ENCODE assay signal across 17 cellular contexts in the genomic region with DNA sequence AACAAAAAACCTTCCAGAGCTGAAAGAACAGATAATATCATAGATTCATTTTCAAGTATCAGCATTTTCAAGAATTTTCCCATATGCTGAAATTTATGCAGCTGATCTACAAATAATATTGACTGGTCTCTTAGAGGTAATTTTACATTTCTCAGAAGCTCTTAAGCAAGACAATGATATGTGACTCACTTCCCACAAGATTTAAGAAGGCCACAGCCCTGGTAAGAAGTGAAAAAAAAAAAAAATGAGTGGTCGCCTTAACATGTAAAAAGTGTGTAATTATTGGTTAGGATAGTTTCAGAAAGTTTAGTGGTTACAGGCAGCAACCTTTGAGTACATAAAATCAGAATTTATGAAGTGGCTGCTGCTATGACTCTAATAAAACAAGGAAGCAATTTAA. TPM values are rescaled to one million over a fixed set of nuclear protein-coding genes. Genes with fewer than 3 reads are reported as not detected.
DNase-seq lines count a peak whose midpoint lies in the region; ATAC-seq and TF ChIP-seq lines count a peak whose summit lies in the region.
"Had no signal": no experiment of that assay in that cellular context is flagged by ENCODE, and none has a peak within 500 bp of the region (broad histone marks: within the 10 kb centered on the region; RNA-seq: fewer than 3 reads in every experiment).

No MANE protein-coding gene starts in this region.

- H3K4me1 Mint-ChIP-seq in activated T-helper 1 cell treated with anti-CD3 and anti-CD28 coated beads, Interleukin-12 subunit alpha, Interleukin-12 subunit beta, Interleukin-2, Interleukin-4 antibody, amounts not matched to agents 30 ng/mL and 10 ng/mL and 1 ng/mL, durations not matched to agents 14 hours and 24 hours and 36 hours (ENCODE audit: low read depth) = peaks cover 9% of the 10 kb centered on the region
- peaks cover 10% of the 10 kb centered on the region for H3K4me1 Mint-ChIP-seq in activated CD4-positive, alpha-beta memory T cell treated with anti-CD3 and anti-CD28 coated beads, Interleukin-2, amount 10 ng/mL, durations not matched to agents 7 days and 5 days

- CTCF ChIA-PET in IMR-90 (lab: Yijun Ruan, JAX) = no interaction called here
- CTCF ChIA-PET in activated CD4-positive, alpha-beta memory T cell treated with anti-CD3 and anti-CD28 coated beads, Interleukin-2, amount 10 ng/mL, durations not matched to agents 7 days and 5 days (lab: Charles Lee) = no interaction called here

- no peaks in the 10 kb centered on the region for H3K79me1 ChIP-seq in IMR-90 (ENCODE audit: low read depth in 1 of 2, low read length in 2 of 2)

- TF ChIP-seq CTCF in IMR-90 (conservative IDR thresholded peaks at IDR 0.05; ENCODE audit: low read depth, low read length) (no peak), smooth muscle cell (IDR thresholded peaks at IDR 0.05; ENCODE audit: borderline replicate concordance, insufficient read depth, poor library complexity, severe bottlenecking) (no peak)

- H2AFZ ChIP-seq in IMR-90 (replicated peaks; ENCODE audit: low read length, poor library complexity) = no peak overlapping the region
- no peak overlapping the region for H2AFZ ChIP-seq in smooth muscle cell (ENCODE audit: low read depth)

- BruUV-seq in IMR-90 (replicated peaks; lab: Mats Ljungman, UMichigan) = no TSS peak

- H3K23ac ChIP-seq in IMR-90 (ENCODE audit: low read depth, low read length) = no peak overlapping the region

- no peak for TF ChIP-seq RAD21 in IMR-90 (IDR thresholded peaks at IDR 0.05; ENCODE audit: low read length)

- no peaks in the 10 kb centered on the region for H3K79me2 ChIP-seq in smooth muscle cell (ENCODE audit: low read depth)

- TF ChIP-seq POLR2A in IMR-90 (IDR thresholded peaks at IDR 0.05; ENCODE audit: low read depth, low read length) = no peak

- no peak for ATAC-seq in IMR-90 (ENCODE audit: low read depth)
- ATAC-seq: left lobe of liver, T-helper 17 cell had no signal

- H4K20me1 ChIP-seq in IMR-90 (ENCODE audit: insufficient read depth, low read length) (no peaks in the 10 kb centered on the region), smooth muscle cell (ENCODE audit: low read depth) (no peaks in the 10 kb centered on the region)

- no peak overlapping the region for H3K27ac ChIP-seq in IMR-90 (ENCODE audit: insufficient read depth, low read length)
- no peak overlapping the region for H3K27ac ChIP-seq in smooth muscle cell (ENCODE audit: low read depth)
- H3K27ac ChIP-seq: cardiac muscle cell, ovary, thoracic aorta had no signal

- no peak overlapping the region for H4K5ac ChIP-seq in IMR-90 (ENCODE audit: low read depth, low read length)

- H3K9me3 Mint-ChIP-seq in activated T-helper 1 cell treated with anti-CD3 and anti-CD28 coated beads, Interleukin-12 subunit alpha, Interleukin-12 subunit beta, Interleukin-2, Interleukin-4 antibody, amounts not matched to agents 30 ng/mL and 10 ng/mL and 1 ng/mL, durations not matched to agents 14 hours and 24 hours and 36 hours = no peaks in the 10 kb centered on the region
- no peaks in the 10 kb centered on the region for H3K9me3 Mint-ChIP-seq in activated CD4-positive, alpha-beta memory T cell treated with anti-CD3 and anti-CD28 coated beads, Interleukin-2, amount 10 ng/mL, durations not matched to agents 7 days and 5 days

- H3K36me3 ChIP-seq in IMR-90 (ENCODE audit: control insufficient read depth, insufficient read depth, low read length) (no peaks in the 10 kb centered on the region), adipocyte (ENCODE audit: control insufficient read depth, insufficient read depth, low read length, severe bottlenecking) (no peaks in the 10 kb centered on the region), smooth muscle cell (ENCODE audit: low read depth) (no peaks in the 10 kb centered on the region)
- H3K36me3 ChIP-seq: cardiac muscle cell, HAP-1, ovary, thoracic aorta had no signal

- no peak overlapping the region for H2AK9ac ChIP-seq in IMR-90 (replicated peaks; ENCODE audit: low read depth, low read length, poor library complexity)

- H3K9me1 ChIP-seq in IMR-90 (ENCODE audit: insufficient read depth, low read length) = peaks cover 10% of the 10 kb centered on the region

- intact Hi-C loops in IMR-90 (cut with micrococcal nuclease) = no loop called here
- intact Hi-C loops in activated T-helper 1 cell treated with anti-CD3 and anti-CD28 coated beads, Interleukin-12 subunit alpha, Interleukin-12 subunit beta, Interleukin-2, Interleukin-4 antibody, amounts not matched to agents 30 ng/mL and 10 ng/mL and 1 ng/mL, durations not matched to agents 14 hours and 24 hours and 36 hours (cut with micrococcal nuclease) = loop anchor here (1.0 to 10.0 kb wide), 2 partner anchors 16 to 1360 kb away; no protein-coding TSS in a partner anchor

- H3K27me3 Mint-ChIP-seq in activated T-helper 1 cell treated with anti-CD3 and anti-CD28 coated beads, Interleukin-12 subunit alpha, Interleukin-12 subunit beta, Interleukin-2, Interleukin-4 antibody, amounts not matched to agents 30 ng/mL and 10 ng/mL and 1 ng/mL, durations not matched to agents 14 hours and 24 hours and 36 hours (ENCODE audit: insufficient read depth) = peaks cover 11% of the 10 kb centered on the region
- H3K27me3 Mint-ChIP-seq in activated CD4-positive, alpha-beta memory T cell treated with anti-CD3 and anti-CD28 coated beads, Interleukin-2, amount 10 ng/mL, durations not matched to agents 7 days and 5 days = peaks cover 9% of the 10 kb centered on the region

- POLR2A ChIA-PET in IMR-90 (lab: Charles Lee; ENCODE audit: unreplicated experiment) = no interaction called here
- POLR2A ChIA-PET in activated CD4-positive, alpha-beta memory T cell treated with anti-CD3 and anti-CD28 coated beads, Interleukin-2, amount 10 ng/mL, durations not matched to agents 7 days and 5 days (lab: Charles Lee) = interaction anchor here (1.2 kb wide), 1 partner anchor 16 kb away, joined by 4 read pairs; no protein-coding TSS in a partner anchor

- no peak overlapping the region for H3K4ac ChIP-seq in IMR-90 (ENCODE audit: low read depth, low read length)

- H4K8ac ChIP-seq in IMR-90 (ENCODE audit: low read depth in 2 of 2, low read length in 2 of 2) = no peak overlapping the region

- H3K9ac ChIP-seq in IMR-90 (ENCODE audit: low read depth, low read length) = no peak overlapping the region
- H3K9ac ChIP-seq in adipocyte (ENCODE audit: low read length) = no peak overlapping the region
- H3K9ac ChIP-seq in smooth muscle cell (ENCODE audit: low read depth) = no peak overlapping the region

- H2BK20ac ChIP-seq in IMR-90 (ENCODE audit: low read depth, low read length) = no peak overlapping the region

- H3K4me2 ChIP-seq in IMR-90 (ENCODE audit: low read depth, low read length) (no peak overlapping the region), smooth muscle cell (no peak overlapping the region)

- H4K91ac ChIP-seq in IMR-90 (ENCODE audit: insufficient read depth, low read depth, low read length) = no peak overlapping the region

- in situ Hi-C loops in IMR-90 (cut with MboI; ENCODE audit: low sequenced_read_pairs) = no loop called here

- no peak overlapping the region for H3K18ac ChIP-seq in IMR-90 (ENCODE audit: low read depth, low read length)

- peaks cover 6% of the 10 kb centered on the region; the same call in 1 of the 2 replicates for H3K4me1 ChIP-seq in IMR-90 (ENCODE audit: control insufficient read depth, insufficient read depth, low read length)
- peaks cover 20% of the 10 kb centered on the region for H3K4me1 ChIP-seq in adipocyte (ENCODE audit: control insufficient read depth, insufficient read depth, low read length)
- H3K4me1 ChIP-seq in smooth muscle cell (ENCODE audit: low read depth) = peaks cover 3% of the 10 kb centered on the region
- H3K4me1 ChIP-seq: HAP-1 had no signal

- no peak overlapping the region for H2BK5ac ChIP-seq in IMR-90 (ENCODE audit: low read depth, low read length, poor library complexity, severe bottlenecking)

- H2BK15ac ChIP-seq in IMR-90 (ENCODE audit: low read depth, low read length) = no peak overlapping the region

- H3K56ac ChIP-seq in IMR-90 (ENCODE audit: extremely low read depth, insufficient read depth, low read length) = no peak overlapping the region

- no peak overlapping the region for H2BK120ac ChIP-seq in IMR-90 (ENCODE audit: low read depth, low read length)

- peaks cover 4% of the 10 kb centered on the region for H3F3A ChIP-seq in smooth muscle cell (ENCODE audit: low read depth)

- H3K27me3 ChIP-seq in IMR-90 (ENCODE audit: control insufficient read depth, insufficient read depth, low read length) (no peaks in the 10 kb centered on the region), adipocyte (replicated peaks; ENCODE audit: control insufficient read depth, insufficient read depth, low read length) (no peaks in the 10 kb centered on the region), smooth muscle cell (ENCODE audit: low read depth) (no peaks in the 10 kb centered on the region)
- H3K27me3 ChIP-seq: cardiac muscle cell, ovary had no signal

- DNase-seq in Daoy (ENCODE audit: low read depth) (peak; percentile 19), IMR-90 (peak; percentile 67), adipocyte (ENCODE audit: low read depth) (peak; percentile 45), kidney glomerular epithelial cell (lab: John Stamatoyannopoulos, UW) (peak; percentile 65), GM19238 (ENCODE audit: insufficient read length, low spot score) (no peak), smooth muscle cell (lab: John Stamatoyannopoulos, UW; ENCODE audit: unreplicated experiment) (no peak)
- DNase-seq in activated T-helper 1 cell treated with anti-CD3 and anti-CD28 coated beads, Interleukin-12 subunit alpha, Interleukin-12 subunit beta, Interleukin-2, Interleukin-4 antibody, amounts not matched to agents 30 ng/mL and 10 ng/mL and 1 ng/mL, durations not matched to agents 14 hours and 24 hours and 36 hours (ENCODE audit: low spot score) = no peak
- DNase-seq in activated CD4-positive, alpha-beta memory T cell treated with anti-CD3 and anti-CD28 coated beads, Interleukin-2, amount 10 ng/mL, durations not matched to agents 7 days and 5 days = no peak
- DNase-seq: DMS 273 treated with DMSO at 0.1 percent for 48 hours, MM.1S, NCI-H69, ovary, T-helper 17 cell had no signal

- dilution Hi-C loops in IMR-90 (cut with HindIII; ENCODE audit: low sequenced_read_pairs, unreplicated experiment) = no loop called here

- no CpG with 5 or more reads among the region's 1 CpG for WGBS in IMR-90 (ENCODE audit: extremely low coverage in 2 of 2, insufficient read length in 1 of 2), 2 experiments
- WGBS in smooth muscle cell (ENCODE audit: low lambda C conversion rate) = 2% methylated on average over 1 of the region's 1 CpG

- H3K4me3 Mint-ChIP-seq in activated T-helper 1 cell treated with anti-CD3 and anti-CD28 coated beads, Interleukin-12 subunit alpha, Interleukin-12 subunit beta, Interleukin-2, Interleukin-4 antibody, amounts not matched to agents 30 ng/mL and 10 ng/mL and 1 ng/mL, durations not matched to agents 14 hours and 24 hours and 36 hours = no peak overlapping the region
- H3K4me3 Mint-ChIP-seq in activated CD4-positive, alpha-beta memory T cell treated with anti-CD3 and anti-CD28 coated beads, Interleukin-2, amount 10 ng/mL, durations not matched to agents 7 days and 5 days = no peak overlapping the region
- H3K4me3 Mint-ChIP-seq: T-helper 17 cell had no signal

- H3K36me3 Mint-ChIP-seq in activated T-helper 1 cell treated with anti-CD3 and anti-CD28 coated beads, Interleukin-12 subunit alpha, Interleukin-12 subunit beta, Interleukin-2, Interleukin-4 antibody, amounts not matched to agents 30 ng/mL and 10 ng/mL and 1 ng/mL, durations not matched to agents 14 hours and 24 hours and 36 hours (ENCODE audit: low read depth) = no peaks in the 10 kb centered on the region
- H3K36me3 Mint-ChIP-seq in activated CD4-positive, alpha-beta memory T cell treated with anti-CD3 and anti-CD28 coated beads, Interleukin-2, amount 10 ng/mL, durations not matched to agents 7 days and 5 days (ENCODE audit: low read depth) = no peaks in the 10 kb centered on the region

- no peaks in the 10 kb centered on the region for H3K9me3 ChIP-seq in IMR-90 (ENCODE audit: control insufficient read depth, insufficient read depth, low read length)
- H3K9me3 ChIP-seq in adipocyte (ENCODE audit: control insufficient read depth, low read length) = no peaks in the 10 kb centered on the region
- H3K9me3 ChIP-seq in smooth muscle cell (replicated peaks; ENCODE audit: low read depth) = no peaks in the 10 kb centered on the region
- H3K9me3 ChIP-seq: HAP-1, ovary, thoracic aorta had no signal

- no peak overlapping the region for H3K27ac Mint-ChIP-seq in activated T-helper 1 cell treated with anti-CD3 and anti-CD28 coated beads, Interleukin-12 subunit alpha, Interleukin-12 subunit beta, Interleukin-2, Interleukin-4 antibody, amounts not matched to agents 30 ng/mL and 10 ng/mL and 1 ng/mL, durations not matched to agents 14 hours and 24 hours and 36 hours
- H3K27ac Mint-ChIP-seq in activated CD4-positive, alpha-beta memory T cell treated with anti-CD3 and anti-CD28 coated beads, Interleukin-2, amount 10 ng/mL, durations not matched to agents 7 days and 5 days = no peak overlapping the region
- H3K27ac Mint-ChIP-seq: T-helper 17 cell had no signal

- no peak overlapping the region for H3K14ac ChIP-seq in IMR-90 (replicated peaks; ENCODE audit: low read depth, low read length)

- no peak overlapping the region for H2AK5ac ChIP-seq in IMR-90 (ENCODE audit: low read depth, low read length)

- no peak overlapping the region for H3K4me3 ChIP-seq in IMR-90 (ENCODE audit: insufficient read depth, low read depth, low read length)
- no peak overlapping the region for H3K4me3 ChIP-seq in adipocyte (ENCODE audit: low read length)
- no peak overlapping the region for H3K4me3 ChIP-seq in smooth muscle cell
- H3K4me3 ChIP-seq: cardiac muscle cell, HAP-1, ovary, thoracic aorta had no signal

RNA-seq across cellular contexts. Expression of gene NUFIP1, which starts 54.5 kb away (rescaled TPM):
- total RNA-seq in Daoy (2014; rRNA removed; shearing (Covaris generic)) = 3.6 and 6.0 TPM in 2 replicates
- total RNA-seq in IMR-90 (2012; rRNA removed) (1.4 and 2.5 TPM in 2 replicates), smooth muscle cell (3.8 and 4.2 TPM in 2 replicates)
- polyA plus RNA-seq in IMR-90 (2012; rRNA removed) (2.1 and 2.3 TPM in 2 replicates), smooth muscle cell (4.5 and 5.2 TPM in 2 replicates)
- polyA plus RNA-seq in IMR-90 (2012; cell fraction: cytosol; rRNA removed) = 0.90 and 0.99 TPM in 2 replicates
- 0.94 and 1.7 TPM in 2 replicates for polyA plus RNA-seq in IMR-90 (2012; cell fraction: nucleus; rRNA removed; ENCODE audit: low replicate concordance)
- 12.2 and 13.5 TPM in 2 replicates for total RNA-seq in activated T-helper 1 cell treated with anti-CD3 and anti-CD28 coated beads, Interleukin-12 subunit alpha, Interleukin-12 subunit beta, Interleukin-2, Interleukin-4 antibody, amounts not matched to agents 30 ng/mL and 10 ng/mL and 1 ng/mL, durations not matched to agents 14 hours and 24 hours and 36 hours
- total RNA-seq in activated CD4-positive, alpha-beta memory T cell treated with anti-CD3 and anti-CD28 coated beads, Interleukin-2, amount 10 ng/mL, durations not matched to agents 7 days and 5 days = 1 to 10 TPM; 4.0 to 4.3 TPM

RNA-seq across cellular contexts. Expression of gene GPALPP1, which starts 54.6 kb away (rescaled TPM):
- 19.9 and 25.0 TPM in 2 replicates for total RNA-seq in Daoy (2014; rRNA removed; shearing (Covaris generic))
- total RNA-seq in IMR-90 (2012; rRNA removed) (10.6 and 25.3 TPM in 2 replicates), smooth muscle cell (23.1 and 28.4 TPM in 2 replicates)
- polyA plus RNA-seq in IMR-90 (2012; rRNA removed) (8.2 and 12.5 TPM in 2 replicates), smooth muscle cell (11.1 and 13.7 TPM in 2 replicates)
- 2.6 and 3.3 TPM in 2 replicates for polyA plus RNA-seq in IMR-90 (2012; cell fraction: cytosol; rRNA removed)
- 10.0 and 29.4 TPM in 2 replicates for polyA plus RNA-seq in IMR-90 (2012; cell fraction: nucleus; rRNA removed; ENCODE audit: low replicate concordance)
- 29.8 and 33.5 TPM in 2 replicates for total RNA-seq in activated T-helper 1 cell treated with anti-CD3 and anti-CD28 coated beads, Interleukin-12 subunit alpha, Interleukin-12 subunit beta, Interleukin-2, Interleukin-4 antibody, amounts not matched to agents 30 ng/mL and 10 ng/mL and 1 ng/mL, durations not matched to agents 14 hours and 24 hours and 36 hours
- total RNA-seq in activated CD4-positive, alpha-beta memory T cell treated with anti-CD3 and anti-CD28 coated beads, Interleukin-2, amount 10 ng/mL, durations not matched to agents 7 days and 5 days = 10 to 100 TPM; 25.0 to 27.1 TPM

Comparison
In these comparisons a context has a peak if more than half of its experiments do, and no peak if none do; other contexts are left out.
1. DNase-seq: peak in Daoy (single experiment), IMR-90 (single experiment), adipocyte (single experiment) and kidney glomerular epithelial cell (single experiment); none in activated T-helper 1 cell treated with anti-CD3 and anti-CD28 coated beads, Interleukin-12 subunit alpha, Interleukin-12 subunit beta, Interleukin-2, Interleukin-4 antibody, amounts not matched to agents 30 ng/mL and 10 ng/mL and 1 ng/mL, durations not matched to agents 14 hours and 24 hours and 36 hours (single experiment), GM19238 (single experiment), smooth muscle cell (single experiment) and activated CD4-positive, alpha-beta memory T cell treated with anti-CD3 and anti-CD28 coated beads, Interleukin-2, amount 10 ng/mL, durations not matched to agents 7 days and 5 days (single experiment).